In genomic region chr21:25791321-25791720, GRCh38 we compare ENCODE assay signal across 18 cellular contexts. TPM values are rescaled to one million over a fixed set of nuclear protein-coding genes. Genes with fewer than 3 reads are reported as not detected.
DNase-seq lines count a peak whose midpoint lies in the region; TF ChIP-seq lines count a peak whose summit lies in the region.
"Had no signal": no experiment of that assay in that cellular context is flagged by ENCODE, and none has a peak within 500 bp of the region (broad histone marks: within the 10 kb centered on the region; RNA-seq: fewer than 3 reads in every experiment).

No MANE protein-coding gene starts in this region.

- no peaks in the 10 kb centered on the region for H3K4me1 ChIP-seq in BE2C

- DNase-seq in BE2C (peak; percentile 16), HFF-Myc (ENCODE audit: extremely low read depth, low read depth) (no peak), SK-MEL-5 (ENCODE audit: low read depth, low spot score) (peak; percentile 30), iPS-NIHi7 (ENCODE audit: extremely low spot score) (peak; percentile 8), cortex of kidney (lab: John Stamatoyannopoulos, UW) (no peak), hippocampal formation (lab: John Stamatoyannopoulos, UW) (no peak)
- DNase-seq in activated T-helper 1 cell treated with anti-CD3 and anti-CD28 coated beads, Interleukin-12 subunit alpha, Interleukin-12 subunit beta, Interleukin-2, Interleukin-4 antibody, amounts not matched to agents 30 ng/mL and 10 ng/mL and 1 ng/mL, durations not matched to agents 14 hours and 24 hours and 36 hours (ENCODE audit: low spot score), result no peak
- DNase-seq: activated CD4-positive, alpha-beta T cell treated with anti-CD3 and anti-CD28 coated beads for 48 hours; AML-193; effector memory CD8-positive, alpha-beta T cell; Kasumi-1; left ventricle myocardium superior; naive B cell; NCI-H1417 treated with DMSO at 0.1 percent for 48 hours; NCI-H526 treated with DMSO at 0.1 percent for 48 hours had no signal

- no peaks in the 10 kb centered on the region for H3K9me3 ChIP-seq in BE2C

- TF ChIP-seq CTCF in BE2C (IDR thresholded peaks at IDR 0.05; ENCODE audit: low read depth, low read length), result peak; percentile 27; the same call in 1 of the 2 replicates
- peak; percentile 2 for TF ChIP-seq CTCF in HFF-Myc (IDR thresholded peaks at IDR 0.05; ENCODE audit: low read depth, low read length, missing control alignments)

- no peaks in the 10 kb centered on the region for H3K36me3 Mint-ChIP-seq in activated T-helper 1 cell treated with anti-CD3 and anti-CD28 coated beads, Interleukin-12 subunit alpha, Interleukin-12 subunit beta, Interleukin-2, Interleukin-4 antibody, amounts not matched to agents 30 ng/mL and 10 ng/mL and 1 ng/mL, durations not matched to agents 14 hours and 24 hours and 36 hours (ENCODE audit: low read depth)
- H3K36me3 Mint-ChIP-seq: activated naive CD8-positive, alpha-beta T cell; naive B cell had no signal

- no peaks in the 10 kb centered on the region; the same call in 1 of the 2 replicates for H3K27me3 ChIP-seq in BE2C
- H3K27me3 ChIP-seq: cardiac muscle cell had no signal

- no peaks in the 10 kb centered on the region for H3K36me3 ChIP-seq in BE2C
- H3K36me3 ChIP-seq: cardiac muscle cell had no signal

- in situ Hi-C loops in SK-MEL-5 (cut with HindIII; ENCODE audit: low pct_unique_long_range_greater_than_20kb, low sequenced_read_pairs), result no loop called here

- intact Hi-C loops in activated T-helper 1 cell treated with anti-CD3 and anti-CD28 coated beads, Interleukin-12 subunit alpha, Interleukin-12 subunit beta, Interleukin-2, Interleukin-4 antibody, amounts not matched to agents 30 ng/mL and 10 ng/mL and 1 ng/mL, durations not matched to agents 14 hours and 24 hours and 36 hours (cut with micrococcal nuclease), result no loop called here

- peaks cover 15% of the 10 kb centered on the region for H3K27me3 Mint-ChIP-seq in activated T-helper 1 cell treated with anti-CD3 and anti-CD28 coated beads, Interleukin-12 subunit alpha, Interleukin-12 subunit beta, Interleukin-2, Interleukin-4 antibody, amounts not matched to agents 30 ng/mL and 10 ng/mL and 1 ng/mL, durations not matched to agents 14 hours and 24 hours and 36 hours (ENCODE audit: insufficient read depth)
- H3K27me3 Mint-ChIP-seq: progenitor cell of endocrine pancreas had no signal

- no peak overlapping the region for H3K4me3 ChIP-seq in BE2C (ENCODE audit: low read depth, low read length)
- H3K4me3 ChIP-seq in HFF-Myc (replicated peaks; ENCODE audit: low read depth, low read length), result no peak overlapping the region
- H3K4me3 ChIP-seq: cardiac muscle cell had no signal

- H3K4me3 Mint-ChIP-seq in activated T-helper 1 cell treated with anti-CD3 and anti-CD28 coated beads, Interleukin-12 subunit alpha, Interleukin-12 subunit beta, Interleukin-2, Interleukin-4 antibody, amounts not matched to agents 30 ng/mL and 10 ng/mL and 1 ng/mL, durations not matched to agents 14 hours and 24 hours and 36 hours, result no peak overlapping the region

- peaks cover 17% of the 10 kb centered on the region for H3K4me1 Mint-ChIP-seq in activated T-helper 1 cell treated with anti-CD3 and anti-CD28 coated beads, Interleukin-12 subunit alpha, Interleukin-12 subunit beta, Interleukin-2, Interleukin-4 antibody, amounts not matched to agents 30 ng/mL and 10 ng/mL and 1 ng/mL, durations not matched to agents 14 hours and 24 hours and 36 hours (ENCODE audit: low read depth)

- H3K27ac Mint-ChIP-seq in activated T-helper 1 cell treated with anti-CD3 and anti-CD28 coated beads, Interleukin-12 subunit alpha, Interleukin-12 subunit beta, Interleukin-2, Interleukin-4 antibody, amounts not matched to agents 30 ng/mL and 10 ng/mL and 1 ng/mL, durations not matched to agents 14 hours and 24 hours and 36 hours, result no peak overlapping the region
- H3K27ac Mint-ChIP-seq: activated naive CD8-positive, alpha-beta T cell; naive B cell had no signal

- H3K9me3 Mint-ChIP-seq in activated T-helper 1 cell treated with anti-CD3 and anti-CD28 coated beads, Interleukin-12 subunit alpha, Interleukin-12 subunit beta, Interleukin-2, Interleukin-4 antibody, amounts not matched to agents 30 ng/mL and 10 ng/mL and 1 ng/mL, durations not matched to agents 14 hours and 24 hours and 36 hours, result no peaks in the 10 kb centered on the region
- H3K9me3 Mint-ChIP-seq: effector memory CD8-positive, alpha-beta T cell; naive B cell had no signal

RNA-seq across cellular contexts. Expression of gene GABPA, which starts 56.5 kb away (rescaled TPM):
- 22.9 TPM for polyA plus RNA-seq in BE2C (2012; ENCODE audit: insufficient read depth, insufficient read length, low read depth)
- 17.4 and 17.8 TPM in 2 replicates for total RNA-seq in SK-MEL-5 (2014; rRNA removed; shearing (Covaris generic))
- 12.4 and 14.9 TPM in 2 replicates for polyA plus RNA-seq in SK-MEL-5 (2015; cell fraction: cytosol; rRNA removed)
- 28.7 and 28.9 TPM in 2 replicates for polyA plus RNA-seq in SK-MEL-5 (2015; cell fraction: nucleus; rRNA removed)
- total RNA-seq in activated T-helper 1 cell treated with anti-CD3 and anti-CD28 coated beads, Interleukin-12 subunit alpha, Interleukin-12 subunit beta, Interleukin-2, Interleukin-4 antibody, amounts not matched to agents 30 ng/mL and 10 ng/mL and 1 ng/mL, durations not matched to agents 14 hours and 24 hours and 36 hours, result 26.7 and 26.9 TPM in 2 replicates

RNA-seq across cellular contexts. Expression of gene ATP5PF, which starts 56.6 kb away (rescaled TPM):
- polyA plus RNA-seq in BE2C (2012; ENCODE audit: insufficient read depth, insufficient read length, low read depth), result 160 TPM
- total RNA-seq in SK-MEL-5 (2014; rRNA removed; shearing (Covaris generic)), result 135 and 167 TPM in 2 replicates
- polyA plus RNA-seq in SK-MEL-5 (2015; cell fraction: cytosol; rRNA removed), result 221 and 300 TPM in 2 replicates
- polyA plus RNA-seq in SK-MEL-5 (2015; cell fraction: nucleus; rRNA removed), result 12.6 and 32.9 TPM in 2 replicates
- total RNA-seq in activated T-helper 1 cell treated with anti-CD3 and anti-CD28 coated beads, Interleukin-12 subunit alpha, Interleukin-12 subunit beta, Interleukin-2, Interleukin-4 antibody, amounts not matched to agents 30 ng/mL and 10 ng/mL and 1 ng/mL, durations not matched to agents 14 hours and 24 hours and 36 hours, result 152 and 161 TPM in 2 replicates

Comparison
In these comparisons a context has a peak if more than half of its experiments do, and no peak if none do; other contexts are left out.
1. DNase-seq: peak in BE2C (single experiment), SK-MEL-5 (single experiment) and iPS-NIHi7 (single experiment); none in HFF-Myc (single experiment), activated T-helper 1 cell treated with anti-CD3 and anti-CD28 coated beads, Interleukin-12 subunit alpha, Interleukin-12 subunit beta, Interleukin-2, Interleukin-4 antibody, amounts not matched to agents 30 ng/mL and 10 ng/mL and 1 ng/mL, durations not matched to agents 14 hours and 24 hours and 36 hours (single experiment), cortex of kidney (single experiment) and hippocampal formation (0 of 2).